In genomic region chr5:68086857-68087256, GRCh38 we compare ENCODE assay signal across 13 cellular contexts.
DNase-seq lines count a peak whose midpoint lies in the region; ATAC-seq and TF ChIP-seq lines count a peak whose summit lies in the region.
"Had no signal": no experiment of that assay in that cellular context is flagged by ENCODE, and none has a peak within 500 bp of the region (broad histone marks: within the 10 kb centered on the region; RNA-seq: fewer than 3 reads in every experiment).

No MANE protein-coding gene starts in this region.

- H3K9me3 Mint-ChIP-seq in activated CD8-positive, alpha-beta memory T cell treated with anti-CD3 and anti-CD28 coated beads, Interleukin-2, amount 10 ng/mL, durations not matched to agents 7 days and 5 days (ENCODE audit: low read depth), result peaks cover 4% of the 10 kb centered on the region

- WGBS in smooth muscle cell (ENCODE audit: low lambda C conversion rate), result 43% methylated on average over 7 of the region's 7 CpGs

- H3K36me3 Mint-ChIP-seq in activated CD8-positive, alpha-beta memory T cell treated with anti-CD3 and anti-CD28 coated beads, Interleukin-2, amount 10 ng/mL, durations not matched to agents 7 days and 5 days, result no peaks in the 10 kb centered on the region
- H3K36me3 Mint-ChIP-seq: activated naive CD8-positive, alpha-beta T cell had no signal

- no peak overlapping the region for H3K27ac Mint-ChIP-seq in activated CD8-positive, alpha-beta memory T cell treated with anti-CD3 and anti-CD28 coated beads, Interleukin-2, amount 10 ng/mL, durations not matched to agents 7 days and 5 days
- H3K27ac Mint-ChIP-seq: activated naive CD8-positive, alpha-beta T cell had no signal

- peaks cover 17% of the 10 kb centered on the region for H3K27me3 Mint-ChIP-seq in activated CD8-positive, alpha-beta memory T cell treated with anti-CD3 and anti-CD28 coated beads, Interleukin-2, amount 10 ng/mL, durations not matched to agents 7 days and 5 days

- no peaks in the 10 kb centered on the region for H3K27me3 ChIP-seq in smooth muscle cell (ENCODE audit: low read depth)
- H3K27me3 ChIP-seq: neutrophil had no signal

- no peaks in the 10 kb centered on the region for H4K20me1 ChIP-seq in smooth muscle cell (ENCODE audit: low read depth)

- H2AFZ ChIP-seq in smooth muscle cell (ENCODE audit: low read depth), result peak overlapping the region; percentile 6

- no peak overlapping the region for H3K4me3 ChIP-seq in smooth muscle cell

- no peaks in the 10 kb centered on the region for H3K4me1 ChIP-seq in smooth muscle cell (ENCODE audit: low read depth)

- ATAC-seq in activated CD8-positive, alpha-beta memory T cell treated with anti-CD3 and anti-CD28 coated beads, Interleukin-2, amount 10 ng/mL, durations not matched to agents 7 days and 5 days, result no peak
- ATAC-seq in HG03045 (IDR thresholded peaks at IDR 0.05; ENCODE audit: unreplicated experiment), result no peak

- peak; percentile 71 for DNase-seq in GM04504 (ENCODE audit: low read depth)
- peak; percentile 20 for DNase-seq in cerebellum (ENCODE audit: low spot score)
- DNase-seq in iris pigment epithelial cell (ENCODE audit: low read depth), result peak; percentile 93
- DNase-seq in smooth muscle cell (lab: John Stamatoyannopoulos, UW; ENCODE audit: unreplicated experiment), result no peak
- DNase-seq in GM13976 (ENCODE audit: low spot score), result no peak
- DNase-seq in activated CD8-positive, alpha-beta memory T cell treated with anti-CD3 and anti-CD28 coated beads, Interleukin-2, amount 10 ng/mL, durations not matched to agents 7 days and 5 days, result no peak
- DNase-seq in NCI-H748 (lab: John Stamatoyannopoulos, UW; ENCODE audit: unreplicated experiment), result no peak
- DNase-seq: DMS53, NCI-H2081 treated with DMSO at 0.1 percent for 48 hours, SHP77 treated with DMSO at 0.1 percent for 48 hours had no signal

- no peak overlapping the region for H3K27ac ChIP-seq in smooth muscle cell (ENCODE audit: low read depth)
- H3K27ac ChIP-seq: neutrophil had no signal

- no peaks in the 10 kb centered on the region for H3K36me3 ChIP-seq in smooth muscle cell (ENCODE audit: low read depth)
- H3K36me3 ChIP-seq: neutrophil had no signal

- H3K4me3 Mint-ChIP-seq in activated CD8-positive, alpha-beta memory T cell treated with anti-CD3 and anti-CD28 coated beads, Interleukin-2, amount 10 ng/mL, durations not matched to agents 7 days and 5 days, result no peak overlapping the region
- H3K4me3 Mint-ChIP-seq: activated naive CD8-positive, alpha-beta T cell had no signal

- H3K4me1 Mint-ChIP-seq in activated CD8-positive, alpha-beta memory T cell treated with anti-CD3 and anti-CD28 coated beads, Interleukin-2, amount 10 ng/mL, durations not matched to agents 7 days and 5 days, result no peaks in the 10 kb centered on the region

- in situ Hi-C loops in GM13976 (cut with MboI; ENCODE audit: low sequenced_read_pairs, unreplicated experiment), result no loop called here

- H3K79me2 ChIP-seq in smooth muscle cell (ENCODE audit: low read depth), result no peaks in the 10 kb centered on the region

- CTCF ChIA-PET in activated CD8-positive, alpha-beta memory T cell treated with anti-CD3 and anti-CD28 coated beads, Interleukin-2, amount 10 ng/mL, durations not matched to agents 7 days and 5 days (lab: Charles Lee), result no interaction called here

- H3K9me3 ChIP-seq in smooth muscle cell (replicated peaks; ENCODE audit: low read depth), result no peaks in the 10 kb centered on the region
- H3K9me3 ChIP-seq: neutrophil had no signal

- no peaks in the 10 kb centered on the region for H3F3A ChIP-seq in smooth muscle cell (ENCODE audit: low read depth)

- no peak overlapping the region for H3K9ac ChIP-seq in smooth muscle cell (ENCODE audit: low read depth)

- TF ChIP-seq CTCF in smooth muscle cell (IDR thresholded peaks at IDR 0.05; ENCODE audit: borderline replicate concordance, insufficient read depth, poor library complexity, severe bottlenecking) (no peak), GM13976 (IDR thresholded peaks at IDR 0.05; ENCODE audit: borderline replicate concordance, control extremely low read depth, extremely low read depth, insufficient read depth, missing control alignments) (no peak)

- H3K4me2 ChIP-seq in smooth muscle cell, result peak overlapping the region; percentile 5

Comparison
In these comparisons a context has a peak if more than half of its experiments do, and no peak if none do; other contexts are left out.
1. DNase-seq: peak in GM04504 (single experiment), cerebellum (single experiment) and iris pigment epithelial cell (single experiment); none in smooth muscle cell (single experiment), GM13976 (single experiment), activated CD8-positive, alpha-beta memory T cell treated with anti-CD3 and anti-CD28 coated beads, Interleukin-2, amount 10 ng/mL, durations not matched to agents 7 days and 5 days (single experiment) and NCI-H748 (single experiment).